28 cellular contexts compared by ENCODE assay signal in genomic region chr6:36674942-36675341, GRCh38. TPM values are rescaled to one million over a fixed set of nuclear protein-coding genes. Genes with fewer than 3 reads are reported as not detected.
DNase-seq lines count a peak whose midpoint lies in the region; ATAC-seq and TF ChIP-seq lines count a peak whose summit lies in the region.
"Had no signal": no experiment of that assay in that cellular context is flagged by ENCODE, and none has a peak within 500 bp of the region (broad histone marks: within the 10 kb centered on the region; RNA-seq: fewer than 3 reads in every experiment).

No MANE protein-coding gene starts in this region.

- no peaks in the 10 kb centered on the region for H3K9me2 ChIP-seq in PC-3 (replicated peaks; ENCODE audit: low read length)

- H3K27me3 Mint-ChIP-seq in stimulated activated naive CD8-positive, alpha-beta T cell treated with anti-CD3 and anti-CD28 coated beads, Interleukin-15, Interleukin-2, amounts not matched to agents 100 ng/mL and 50 ng/mL, for 24 hours: peaks cover 14% of the 10 kb centered on the region
- peaks cover 2% of the 10 kb centered on the region for H3K27me3 Mint-ChIP-seq in activated T-helper 1 cell treated with anti-CD3 and anti-CD28 coated beads, Interleukin-12 subunit alpha, Interleukin-12 subunit beta, Interleukin-2, Interleukin-4 antibody, amounts not matched to agents 30 ng/mL and 10 ng/mL and 1 ng/mL, durations not matched to agents 14 hours and 24 hours and 36 hours (ENCODE audit: insufficient read depth)
- H3K27me3 Mint-ChIP-seq: naive thymus-derived CD8-positive, alpha-beta T cell had no signal

- H2BK120ac ChIP-seq in mesenchymal stem cell (ENCODE audit: low read depth, low read length): no peak overlapping the region

- H2BK15ac ChIP-seq in mesenchymal stem cell (ENCODE audit: low read depth, poor library complexity, severe bottlenecking): peak overlapping the region; percentile 15

- no peak overlapping the region for H4K91ac ChIP-seq in mesenchymal stem cell (ENCODE audit: low read length)

- peak overlapping the region in 1 of 2 experiments; percentile 17 for H2BK12ac ChIP-seq in mesenchymal stem cell (ENCODE audit: low read length in 2 of 2)

- H3K36me3 ChIP-seq in mesenchymal stem cell (ENCODE audit: control insufficient read depth in 1 of 2, insufficient read depth in 2 of 2, low read depth in 1 of 2, low read length in 2 of 2) (peaks cover 4 to 7% of the 10 kb centered on the region in 2 experiments), PC-3 (ENCODE audit: low read depth, low read length) (no peaks in the 10 kb centered on the region)
- H3K36me3 ChIP-seq: BLaER1, left ventricle myocardium inferior had no signal

- peak overlapping the region; percentile 40 for H3K27ac Mint-ChIP-seq in stimulated activated naive CD8-positive, alpha-beta T cell treated with anti-CD3 and anti-CD28 coated beads, Interleukin-15, Interleukin-2, amounts not matched to agents 100 ng/mL and 50 ng/mL, for 24 hours
- H3K27ac Mint-ChIP-seq in activated T-helper 1 cell treated with anti-CD3 and anti-CD28 coated beads, Interleukin-12 subunit alpha, Interleukin-12 subunit beta, Interleukin-2, Interleukin-4 antibody, amounts not matched to agents 30 ng/mL and 10 ng/mL and 1 ng/mL, durations not matched to agents 14 hours and 24 hours and 36 hours: no peak overlapping the region
- H3K27ac Mint-ChIP-seq: naive thymus-derived CD8-positive, alpha-beta T cell; T-helper 2 cell treated with Interferon-gamma antibody and Interleukin-4, amounts not matched to agents 5 μg/mL and 100 μg/mL, for 36 hours had no signal

- peaks cover 8% of the 10 kb centered on the region; the same call in 1 of the 2 replicates for H3K79me2 ChIP-seq in PC-3 (ENCODE audit: low read length)

- WGBS in mesenchymal stem cell: 91% methylated on average over 6 of the region's 7 CpGs

- peaks cover 2% of the 10 kb centered on the region for H3K79me1 ChIP-seq in mesenchymal stem cell (replicated peaks; ENCODE audit: low read length, poor library complexity, severe bottlenecking)

- H2BK5ac ChIP-seq in mesenchymal stem cell (ENCODE audit: low read depth, low read length, poor library complexity, severe bottlenecking): no peak overlapping the region

- H3K9ac ChIP-seq in mesenchymal stem cell (ENCODE audit: low read length) (no peak overlapping the region), PC-3 (ENCODE audit: low read length) (no peak overlapping the region)
- H3K9ac ChIP-seq: GM23248 had no signal

- no peaks in the 10 kb centered on the region for H3K36me3 Mint-ChIP-seq in stimulated activated naive CD8-positive, alpha-beta T cell treated with anti-CD3 and anti-CD28 coated beads, Interleukin-15, Interleukin-2, amounts not matched to agents 100 ng/mL and 50 ng/mL, for 24 hours (ENCODE audit: low read depth)
- H3K36me3 Mint-ChIP-seq in activated T-helper 1 cell treated with anti-CD3 and anti-CD28 coated beads, Interleukin-12 subunit alpha, Interleukin-12 subunit beta, Interleukin-2, Interleukin-4 antibody, amounts not matched to agents 30 ng/mL and 10 ng/mL and 1 ng/mL, durations not matched to agents 14 hours and 24 hours and 36 hours (ENCODE audit: low read depth): peaks cover 4% of the 10 kb centered on the region
- H3K36me3 Mint-ChIP-seq: naive thymus-derived CD8-positive, alpha-beta T cell had no signal

- H3F3A ChIP-seq in PC-3 (ENCODE audit: low read length, unreplicated experiment): no peaks in the 10 kb centered on the region

- H3K4me2 ChIP-seq in mesenchymal stem cell (ENCODE audit: low read length, poor library complexity, severe bottlenecking) (no peak overlapping the region), PC-3 (ENCODE audit: low read length) (no peak overlapping the region)

- H4K8ac ChIP-seq in mesenchymal stem cell (ENCODE audit: low read length): no peak overlapping the region

- H3K4ac ChIP-seq in mesenchymal stem cell (ENCODE audit: low read depth in 1 of 2, low read length in 2 of 2): no peak overlapping the region

- H3K4me3 Mint-ChIP-seq in stimulated activated naive CD8-positive, alpha-beta T cell treated with anti-CD3 and anti-CD28 coated beads, Interleukin-15, Interleukin-2, amounts not matched to agents 100 ng/mL and 50 ng/mL, for 24 hours: no peak overlapping the region
- H3K4me3 Mint-ChIP-seq in activated T-helper 1 cell treated with anti-CD3 and anti-CD28 coated beads, Interleukin-12 subunit alpha, Interleukin-12 subunit beta, Interleukin-2, Interleukin-4 antibody, amounts not matched to agents 30 ng/mL and 10 ng/mL and 1 ng/mL, durations not matched to agents 14 hours and 24 hours and 36 hours: peak overlapping the region; percentile 19
- H3K4me3 Mint-ChIP-seq: activated T-cell treated with anti-CD3 and anti-CD28 coated beads, Interleukin-2, amount 50 U/mL, for 4 hours; naive thymus-derived CD8-positive, alpha-beta T cell; T-helper 2 cell treated with Interferon-gamma antibody and Interleukin-4, amounts not matched to agents 5 μg/mL and 100 μg/mL, for 36 hours had no signal

- no peak for ATAC-seq in stimulated activated naive CD8-positive, alpha-beta T cell treated with anti-CD3 and anti-CD28 coated beads, Interleukin-15, Interleukin-2, amounts not matched to agents 100 U/mL and 50 U/mL, for 24 hours
- ATAC-seq in PC-3 (no peak), GM19023 (IDR thresholded peaks at IDR 0.05; ENCODE audit: unreplicated experiment) (no peak), GM21723 (IDR thresholded peaks at IDR 0.05; ENCODE audit: unreplicated experiment) (no peak)
- ATAC-seq: activated T-cell treated with anti-CD3 and anti-CD28 coated beads, Interleukin-2, amount 50 U/mL, for 4 hours; naive thymus-derived CD8-positive, alpha-beta T cell; SK-N-SH treated with all-trans-retinoic acid at 6 μM for 48 hours had no signal

- TF ChIP-seq CTCF in PC-3 (conservative IDR thresholded peaks at IDR 0.05; ENCODE audit: low read depth, low read length): no peak

- H4K20me1 ChIP-seq in PC-3 (ENCODE audit: low read length): no peaks in the 10 kb centered on the region

- H3K9me3 ChIP-seq in mesenchymal stem cell (ENCODE audit: control insufficient read depth, low read length): no peaks in the 10 kb centered on the region
- no peaks in the 10 kb centered on the region for H3K9me3 ChIP-seq in PC-3 (ENCODE audit: low read length)
- H3K9me3 ChIP-seq: Caco-2, left ventricle myocardium inferior had no signal

- no TSS peak for BruUV-seq in PC-3 (replicated peaks; lab: Mats Ljungman, UMichigan)

- H3K23ac ChIP-seq in mesenchymal stem cell (ENCODE audit: low read length in 2 of 2): no peak overlapping the region

- H3K27ac ChIP-seq in mesenchymal stem cell (ENCODE audit: low read length, poor library complexity, severe bottlenecking): no peak overlapping the region
- no peak overlapping the region for H3K27ac ChIP-seq in PC-3 (ENCODE audit: low read length)
- H3K27ac ChIP-seq: GM23248, left ventricle myocardium inferior had no signal

- H3K4me1 ChIP-seq in mesenchymal stem cell (ENCODE audit: control insufficient read depth, insufficient read depth, low read depth, low read length) (peaks cover 17% of the 10 kb centered on the region), PC-3 (ENCODE audit: insufficient read depth, low read length) (peaks cover 7% of the 10 kb centered on the region; the same call in 1 of the 2 replicates)

- H2AFZ ChIP-seq in mesenchymal stem cell (ENCODE audit: low read depth, low read length) (no peak overlapping the region), PC-3 (ENCODE audit: low read length) (no peak overlapping the region)
- H2AFZ ChIP-seq: GM23248 had no signal

- no peak overlapping the region for H3K18ac ChIP-seq in mesenchymal stem cell (ENCODE audit: low read depth in 1 of 2, low read length in 2 of 2)

- intact Hi-C loops in activated T-helper 1 cell treated with anti-CD3 and anti-CD28 coated beads, Interleukin-12 subunit alpha, Interleukin-12 subunit beta, Interleukin-2, Interleukin-4 antibody, amounts not matched to agents 30 ng/mL and 10 ng/mL and 1 ng/mL, durations not matched to agents 14 hours and 24 hours and 36 hours (cut with micrococcal nuclease): loop anchor here (5.0 kb wide), 2 partner anchors 312 to 753 kb away; partner anchors contain the start of genes MTCH1 and SRPK1
- intact Hi-C loops in PC-3 (cut with micrococcal nuclease): no loop called here

- H3K14ac ChIP-seq in mesenchymal stem cell (ENCODE audit: low read length in 2 of 2): no peak overlapping the region

- no peak for DNase-seq in stimulated activated naive CD8-positive, alpha-beta T cell treated with anti-CD3 and anti-CD28 coated beads, Interleukin-15, Interleukin-2, amounts not matched to agents 100 U/mL and 50 U/mL, for 24 hours
- DNase-seq in activated T-helper 1 cell treated with anti-CD3 and anti-CD28 coated beads, Interleukin-12 subunit alpha, Interleukin-12 subunit beta, Interleukin-2, Interleukin-4 antibody, amounts not matched to agents 30 ng/mL and 10 ng/mL and 1 ng/mL, durations not matched to agents 14 hours and 24 hours and 36 hours (ENCODE audit: low spot score): no peak
- DNase-seq in mesenchymal stem cell (peak; percentile 14), PC-3 (no peak)
- DNase-seq: activated CD4-positive, alpha-beta T cell treated with anti-CD3 and anti-CD28 coated beads for 4 hours; activated naive CD4-positive, alpha-beta T cell; activated T-cell treated with anti-CD3 and anti-CD28 coated beads, Interleukin-2, amount 50 U/mL, for 4 hours; Caco-2; cerebellar nuclear complex; dorsolateral prefrontal cortex; GM23248; KBM-7; left ventricle myocardium inferior; naive thymus-derived CD8-positive, alpha-beta T cell; NCI-H1436 treated with DMSO at 0.1 percent for 48 hours; NCI-H2171; NCI-H510A; stimulated activated naive CD4-positive, alpha-beta T cell treated with Interleukin-2 at 50 U/mL for 16 hours had no signal

- H2AK5ac ChIP-seq in mesenchymal stem cell (ENCODE audit: low read length, severe bottlenecking): peak overlapping the region; percentile 42

- H3K27me3 ChIP-seq in mesenchymal stem cell (ENCODE audit: control insufficient read depth in 1 of 2, insufficient read depth in 1 of 2, low read length in 2 of 2): no peaks in the 10 kb centered on the region
- no peaks in the 10 kb centered on the region for H3K27me3 ChIP-seq in PC-3 (ENCODE audit: low read length)
- H3K27me3 ChIP-seq: BLaER1, dorsolateral prefrontal cortex had no signal

- H3K4me3 ChIP-seq in mesenchymal stem cell (ENCODE audit: insufficient read depth in 1 of 2, low read depth in 1 of 2, low read length in 2 of 2) (no peak overlapping the region), PC-3 (ENCODE audit: low read length) (no peak overlapping the region)
- H3K4me3 ChIP-seq: BLaER1, dorsolateral prefrontal cortex, GM23248, left ventricle myocardium inferior had no signal

- no peaks in the 10 kb centered on the region for H3K9me3 Mint-ChIP-seq in stimulated activated naive CD8-positive, alpha-beta T cell treated with anti-CD3 and anti-CD28 coated beads, Interleukin-15, Interleukin-2, amounts not matched to agents 100 ng/mL and 50 ng/mL, for 24 hours
- H3K9me3 Mint-ChIP-seq in activated T-helper 1 cell treated with anti-CD3 and anti-CD28 coated beads, Interleukin-12 subunit alpha, Interleukin-12 subunit beta, Interleukin-2, Interleukin-4 antibody, amounts not matched to agents 30 ng/mL and 10 ng/mL and 1 ng/mL, durations not matched to agents 14 hours and 24 hours and 36 hours: no peaks in the 10 kb centered on the region
- H3K9me3 Mint-ChIP-seq: activated T-cell treated with anti-CD3 and anti-CD28 coated beads, Interleukin-2, amount 50 U/mL, for 4 hours; naive thymus-derived CD8-positive, alpha-beta T cell; T-helper 2 cell treated with Interferon-gamma antibody and Interleukin-4, amounts not matched to agents 5 μg/mL and 100 μg/mL, for 36 hours had no signal

- CTCF ChIA-PET in PC-3 (lab: Charles Lee): no interaction called here

- peaks cover 32% of the 10 kb centered on the region for H3K4me1 Mint-ChIP-seq in stimulated activated naive CD8-positive, alpha-beta T cell treated with anti-CD3 and anti-CD28 coated beads, Interleukin-15, Interleukin-2, amounts not matched to agents 100 ng/mL and 50 ng/mL, for 24 hours (ENCODE audit: low read depth)
- H3K4me1 Mint-ChIP-seq in activated T-helper 1 cell treated with anti-CD3 and anti-CD28 coated beads, Interleukin-12 subunit alpha, Interleukin-12 subunit beta, Interleukin-2, Interleukin-4 antibody, amounts not matched to agents 30 ng/mL and 10 ng/mL and 1 ng/mL, durations not matched to agents 14 hours and 24 hours and 36 hours (ENCODE audit: low read depth): peaks cover 38% of the 10 kb centered on the region

- POLR2A ChIA-PET in PC-3 (lab: Charles Lee; ENCODE audit: unreplicated experiment): no interaction called here

RNA-seq across cellular contexts. Expression of gene CDKN1A, which starts 3.6 kb away (rescaled TPM):
- 105 and 107 TPM in 2 replicates for total RNA-seq in activated T-helper 1 cell treated with anti-CD3 and anti-CD28 coated beads, Interleukin-12 subunit alpha, Interleukin-12 subunit beta, Interleukin-2, Interleukin-4 antibody, amounts not matched to agents 30 ng/mL and 10 ng/mL and 1 ng/mL, durations not matched to agents 14 hours and 24 hours and 36 hours
- polyA plus RNA-seq in mesenchymal stem cell (2013, experiment 1 of 2): 604 TPM
- 615 TPM for polyA plus RNA-seq in mesenchymal stem cell (2013, experiment 2 of 2)
- total RNA-seq in PC-3 (2014; rRNA removed): 79.5 and 91.5 TPM in 2 replicates

RNA-seq across cellular contexts. Expression of gene RAB44, which starts 22.7 kb away (rescaled TPM):
- total RNA-seq in activated T-helper 1 cell treated with anti-CD3 and anti-CD28 coated beads, Interleukin-12 subunit alpha, Interleukin-12 subunit beta, Interleukin-2, Interleukin-4 antibody, amounts not matched to agents 30 ng/mL and 10 ng/mL and 1 ng/mL, durations not matched to agents 14 hours and 24 hours and 36 hours: 0.05 and 0.10 TPM in 2 replicates
- 0.01 TPM for polyA plus RNA-seq in mesenchymal stem cell (2013, experiment 1 of 2)
- polyA plus RNA-seq in mesenchymal stem cell (2013, experiment 2 of 2): 0.01 TPM
- not detected in 2 replicates for total RNA-seq in PC-3 (2014; rRNA removed)
- total RNA-seq: activated CD8-positive, alpha-beta memory T cell treated with anti-CD3 and anti-CD28 coated beads for 36 hours; Caco-2; GM23248; naive thymus-derived CD8-positive, alpha-beta T cell; pulmonary artery endothelial cell; skeletal muscle tissue had no signal
- polyA plus RNA-seq: AG04450; GM23248; naive thymus-derived CD8-positive, alpha-beta T cell had no signal
